In the genomic region with DNA sequence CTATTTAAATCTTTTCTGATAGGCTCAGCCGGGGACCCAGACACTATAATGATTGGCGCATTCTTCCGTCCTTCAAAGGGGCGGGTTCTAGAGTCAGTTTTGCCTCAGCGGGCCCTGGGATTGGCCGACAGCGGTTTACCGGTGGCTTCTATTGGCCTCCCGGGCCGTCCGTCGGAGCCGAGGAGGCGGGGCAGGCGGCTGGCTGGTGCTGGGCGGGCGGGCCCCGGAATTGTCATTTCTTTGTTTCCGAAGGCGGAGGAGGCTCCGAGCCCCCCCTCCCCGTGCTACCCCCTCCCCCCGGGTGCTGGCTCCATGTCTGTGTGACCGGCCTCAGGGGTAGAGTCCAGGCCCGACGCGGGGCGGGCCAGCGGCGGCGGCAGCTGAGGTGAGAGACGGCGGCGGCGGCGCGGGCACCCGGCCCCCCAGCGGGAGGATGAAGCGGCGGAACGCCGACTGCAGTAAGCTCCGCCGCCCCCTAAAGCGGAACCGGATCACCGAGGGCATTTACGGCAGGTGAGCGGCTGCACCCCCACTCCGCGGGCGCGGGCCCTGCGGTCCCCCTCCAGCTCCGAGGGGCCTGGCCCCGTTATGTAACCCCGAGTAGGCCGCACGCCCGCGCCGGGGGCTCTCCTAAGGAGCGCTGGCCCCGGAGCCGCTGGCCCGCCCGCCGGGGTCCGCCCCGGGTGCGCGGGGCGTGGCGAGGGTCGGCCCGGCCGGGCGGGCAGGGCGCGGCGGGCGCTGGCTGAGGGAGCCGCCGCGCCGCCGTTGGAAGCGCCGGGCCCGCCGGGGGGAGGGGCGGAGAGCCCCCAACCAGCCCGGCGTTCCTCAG, we compare ENCODE assay signal across 8 cellular contexts. TPM values are rescaled to one million over a fixed set of nuclear protein-coding genes. Genes with fewer than 3 reads are reported as not detected.
DNase-seq lines count a peak whose midpoint lies in the region; ATAC-seq and TF ChIP-seq lines count a peak whose summit lies in the region.

A gene with protein sequence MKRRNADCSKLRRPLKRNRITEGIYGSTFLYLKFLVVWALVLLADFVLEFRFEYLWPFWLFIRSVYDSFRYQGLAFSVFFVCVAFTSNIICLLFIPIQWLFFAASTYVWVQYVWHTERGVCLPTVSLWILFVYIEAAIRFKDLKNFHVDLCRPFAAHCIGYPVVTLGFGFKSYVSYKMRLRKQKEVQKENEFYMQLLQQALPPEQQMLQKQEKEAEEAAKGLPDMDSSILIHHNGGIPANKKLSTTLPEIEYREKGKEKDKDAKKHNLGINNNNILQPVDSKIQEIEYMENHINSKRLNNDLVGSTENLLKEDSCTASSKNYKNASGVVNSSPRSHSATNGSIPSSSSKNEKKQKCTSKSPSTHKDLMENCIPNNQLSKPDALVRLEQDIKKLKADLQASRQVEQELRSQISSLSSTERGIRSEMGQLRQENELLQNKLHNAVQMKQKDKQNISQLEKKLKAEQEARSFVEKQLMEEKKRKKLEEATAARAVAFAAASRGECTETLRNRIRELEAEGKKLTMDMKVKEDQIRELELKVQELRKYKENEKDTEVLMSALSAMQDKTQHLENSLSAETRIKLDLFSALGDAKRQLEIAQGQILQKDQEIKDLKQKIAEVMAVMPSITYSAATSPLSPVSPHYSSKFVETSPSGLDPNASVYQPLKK (plus strand): TSS at position 232 of the 829 bp plus-strand sequence. CDS start 202 bp downstream, at position 434.

- H3K36me3 Mint-ChIP-seq in type B pancreatic cell, result no peaks in the 10 kb centered on the region

- peak; percentile 97 for DNase-seq in GM13976 (ENCODE audit: low spot score)
- DNase-seq in NCI-H187 (lab: John Stamatoyannopoulos, UW), result peak; percentile 93 to 94
- peak; percentile 90 to 96 (median 95) for DNase-seq in T-helper 2 cell
- peak; percentile 70 to 99 (median 97) for DNase-seq in amygdala (lab: John Stamatoyannopoulos, UW)
- peak; percentile 96 for DNase-seq in left cardiac atrium
- DNase-seq in posterior cingulate gyrus, result peak; percentile 98 to 100 (median 99)
- DNase-seq in type B pancreatic cell (ENCODE audit: extremely low spot score, unreplicated experiment), result peak; percentile 97

- intact Hi-C loops in left cardiac atrium (cut with DNase I) (no loop called here), posterior cingulate gyrus (cut with DNase I) (loop anchor here (2.0 to 10.0 kb wide), 2 partner anchors 186 to 384 kb away; a partner anchor contains a TSS)

- peaks cover 41% of the 10 kb centered on the region for H3K4me1 Mint-ChIP-seq in type B pancreatic cell (ENCODE audit: unreplicated experiment)

- no peaks in the 10 kb centered on the region for H3K27me3 Mint-ChIP-seq in type B pancreatic cell

- peak; percentile 89 for ATAC-seq in HG02938 (IDR thresholded peaks at IDR 0.05; ENCODE audit: unreplicated experiment)
- peak; percentile 97 to 98 for ATAC-seq in left cardiac atrium

- H3K9me3 Mint-ChIP-seq in type B pancreatic cell, result no peaks in the 10 kb centered on the region

- H3K4me3 Mint-ChIP-seq in type B pancreatic cell, result peak within 1 kb of the TSS; percentile 95

- TF ChIP-seq CTCF in GM13976 (IDR thresholded peaks at IDR 0.05; ENCODE audit: borderline replicate concordance, control extremely low read depth, extremely low read depth, insufficient read depth, missing control alignments) (no peak), type B pancreatic cell (conservative IDR thresholded peaks at IDR 0.05) (no peak)

- in situ Hi-C loops in GM13976 (cut with MboI; ENCODE audit: low sequenced_read_pairs, unreplicated experiment), result no loop called here

- peak within 1 kb of the TSS; percentile 98 for H3K27ac Mint-ChIP-seq in type B pancreatic cell

RNA-seq across cellular contexts. Expression of the gene that starts here (rescaled TPM):
- total RNA-seq in left cardiac atrium (10 to 100 TPM; 15.1 to 16.4 TPM), type B pancreatic cell (ENCODE audit: low replicate concordance) (20.8 and 22.0 TPM in 2 replicates)

Comparison
In these comparisons a context has a peak if more than half of its experiments do, and no peak if none do; other contexts are left out.
1. Peak in every context shown above with its lines: DNase-seq and ATAC-seq.